ENCODE assay signal across 8 cellular contexts in genomic region chr19:4369109-4369887, GRCh38.
DNase-seq lines count a peak whose midpoint lies in the region; ATAC-seq, FAIRE-seq and TF ChIP-seq lines count a peak whose summit lies in the region.

No MANE protein-coding gene starts in this region.

- peak overlapping the region in 1 of 2 donors; percentile 75 for H3K27ac ChIP-seq in coronary artery

- peak; percentile 36 for ATAC-seq in GM19455 (IDR thresholded peaks at IDR 0.05; ENCODE audit: unreplicated experiment)
- ATAC-seq in activated CD4-positive, CD25-positive, alpha-beta regulatory T cell treated with anti-CD3 and anti-CD28 coated beads, Interleukin-2, amount 50 U/mL, for 24 hours, result peak; percentile 55 to 64

- no peaks in the 10 kb centered on the region for H3K36me3 ChIP-seq in mucosa of stomach (ENCODE audit: control insufficient read depth, insufficient read depth, low read length)

- no peaks in the 10 kb centered on the region for H3K27me3 ChIP-seq in mucosa of stomach (ENCODE audit: control insufficient read depth, insufficient read depth, low read length)

- DNase-seq in CD1c-positive myeloid dendritic cell (ENCODE audit: extremely low spot score) (peak; percentile 94), HK-2 (ENCODE audit: unreplicated experiment) (peak; percentile 85), coronary artery (ENCODE audit: low spot score) (no peak), D721Med (ENCODE audit: insufficient read length, low spot score) (no peak)
- DNase-seq in stimulated activated CD8-positive, alpha-beta memory T cell treated with anti-CD3 and anti-CD28 coated beads, Interleukin-7, amount 100 ng/mL, for 48 hours (ENCODE audit: extremely low read depth in 1 of 2, low read depth in 1 of 2), result peak; percentile 62 to 77

- FAIRE-seq in D721Med (lab: Jason Lieb, UNC), result no peak

- H3K4me1 ChIP-seq in mucosa of stomach (ENCODE audit: control insufficient read depth, insufficient read depth, low read length), result peaks cover 53% of the 10 kb centered on the region

- peak overlapping the region; percentile 56 for H3K4me3 ChIP-seq in coronary artery
- no peak overlapping the region for H3K4me3 ChIP-seq in mucosa of stomach (ENCODE audit: low read length)

- H3K9me3 ChIP-seq in mucosa of stomach (ENCODE audit: control insufficient read depth, low read length), result no peaks in the 10 kb centered on the region

- peak overlapping the region; percentile 61 for H3K9ac ChIP-seq in mucosa of stomach (ENCODE audit: low read length)

- TF ChIP-seq CTCF in coronary artery (IDR thresholded peaks at IDR 0.05) (no peak), D721Med (IDR thresholded peaks at IDR 0.05; ENCODE audit: insufficient read depth, missing control alignments) (no peak)

Comparison
In these comparisons a context has a peak if more than half of its experiments do, and no peak if none do; other contexts are left out.
1. DNase-seq: peak in CD1c-positive myeloid dendritic cell (single experiment), HK-2 (single experiment) and stimulated activated CD8-positive, alpha-beta memory T cell treated with anti-CD3 and anti-CD28 coated beads, Interleukin-7, amount 100 ng/mL, for 48 hours (2 of 2); none in coronary artery (single experiment) and D721Med (single experiment).